Comparison of ENCODE assay signal across 8 cellular contexts in the genomic region with DNA sequence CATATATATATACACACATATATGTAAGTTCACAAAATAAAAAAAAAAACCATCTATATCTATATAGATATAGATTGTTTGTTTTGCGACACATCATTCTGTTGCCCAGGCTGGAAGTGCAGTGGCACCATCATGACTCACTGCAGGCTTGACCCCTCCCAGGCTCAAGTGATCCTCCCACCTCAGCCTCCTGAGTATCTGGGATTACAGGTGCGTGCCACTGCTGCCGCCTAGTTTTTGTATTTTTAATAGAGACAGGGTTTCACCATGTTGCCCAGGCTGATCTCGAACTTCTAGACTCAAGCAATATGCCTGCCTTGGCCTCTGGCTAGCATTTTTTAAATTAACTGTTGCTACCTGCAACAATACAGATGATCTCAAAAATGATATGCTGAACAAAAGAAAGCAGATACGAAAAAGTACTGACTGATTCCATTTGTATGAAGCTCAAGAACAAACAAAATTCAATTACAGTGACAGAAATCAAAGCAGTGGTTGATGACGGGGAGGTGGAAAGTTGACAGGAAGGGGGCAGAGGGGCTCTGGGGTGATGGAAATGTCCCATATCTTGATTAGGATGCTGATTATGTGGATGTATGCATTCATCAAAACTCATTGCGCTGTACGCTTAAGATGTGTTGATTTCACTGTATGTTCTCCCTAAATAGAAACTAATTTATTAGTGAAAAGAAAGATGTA. TPM values are rescaled to one million over a fixed set of nuclear protein-coding genes. Genes with fewer than 3 reads are reported as not detected.
DNase-seq lines count a peak whose midpoint lies in the region; ATAC-seq, FAIRE-seq and TF ChIP-seq lines count a peak whose summit lies in the region.

No MANE protein-coding gene starts in this region.

- DNase-seq in Calu3, result peak; percentile 69
- DNase-seq in activated CD4-positive, alpha-beta T cell treated with anti-CD3 and anti-CD28 coated beads, Interleukin-2, amount 50 U/mL, for 1 hour, result peak; percentile 45
- DNase-seq in kidney tubule cell (ENCODE audit: low spot score), result peak; percentile 57
- no peak for DNase-seq in ovary
- no peak for DNase-seq in GM12891 (ENCODE audit: insufficient read length, low spot score)

- H3K27ac Mint-ChIP-seq in Calu3 (ENCODE audit: unreplicated experiment), result peak overlapping the region; percentile 90

- peaks cover 16% of the 10 kb centered on the region for H3K36me3 Mint-ChIP-seq in Calu3 (ENCODE audit: insufficient read depth, unreplicated experiment)

- ATAC-seq in HG02798 (IDR thresholded peaks at IDR 0.05; ENCODE audit: poor library complexity, unreplicated experiment) (peak; percentile 6), HG02973 (IDR thresholded peaks at IDR 0.05; ENCODE audit: unreplicated experiment) (no peak), HG03565 (IDR thresholded peaks at IDR 0.05; ENCODE audit: unreplicated experiment) (no peak)

- TF ChIP-seq POLR2A in ovary (IDR thresholded peaks at IDR 0.05) (no peak), GM12891 (IDR thresholded peaks at IDR 0.05; ENCODE audit: low read depth, low read length) (no peak)

- CTCF ChIA-PET in Calu3 (lab: Charles Lee), result no interaction called here

- H3K4me3 ChIP-seq in ovary, result no peak overlapping the region

- TF ChIP-seq EP300 in ovary (IDR thresholded peaks at IDR 0.05), result no peak

- WGBS in ovary, 3 donors, result 94 to 96% (median 94%) methylated on average over 8 of the region's 8 CpGs

- TF ChIP-seq CTCF in Calu3 (IDR thresholded peaks at IDR 0.05; ENCODE audit: unreplicated experiment) (peak; percentile 10), ovary (IDR thresholded peaks at IDR 0.05) (no peak)

- no peaks in the 10 kb centered on the region for H3K27me3 ChIP-seq in ovary

- no peaks in the 10 kb centered on the region for H3K36me3 ChIP-seq in ovary

- H3K9me3 Mint-ChIP-seq in Calu3 (ENCODE audit: low read depth, unreplicated experiment), result no peaks in the 10 kb centered on the region

- no TSS peak for BruUV-seq in Calu3 (replicated peaks; lab: Mats Ljungman, UMichigan)

- H3K27ac ChIP-seq in ovary, result peak overlapping the region in 1 of 2 donors; percentile 21

- no peaks in the 10 kb centered on the region for H3K27me3 Mint-ChIP-seq in Calu3 (ENCODE audit: unreplicated experiment)

- intact Hi-C loops in Calu3 (cut with micrococcal nuclease; ENCODE audit: unreplicated experiment) (loop anchor here (2.0 kb wide), 2 partner anchors 51 to 201 kb away; no protein-coding TSS in a partner anchor), ovary (cut with DNase I) (no loop called here)

- H3K4me3 Mint-ChIP-seq in Calu3 (ENCODE audit: low read depth, unreplicated experiment), result peak overlapping the region; percentile 62

- H3K4me1 ChIP-seq in ovary (ENCODE audit: insufficient read depth), result peaks cover 2% of the 10 kb centered on the region

- H3K4me1 Mint-ChIP-seq in Calu3 (ENCODE audit: low read depth, unreplicated experiment), result peaks cover 32% of the 10 kb centered on the region

- no peaks in the 10 kb centered on the region for H3K9me3 ChIP-seq in ovary

- FAIRE-seq in GM12891 (lab: Jason Lieb, UNC), result no peak

TF ChIP-seq in GM12891, 5 proteins besides CTCF, POLR2A, EP300 and RAD21:
- TF ChIP-seq PAX5 (IDR thresholded peaks at IDR 0.05; ENCODE audit: insufficient read depth, low read length, severe bottlenecking) (no peak), POU2F2 (IDR thresholded peaks at IDR 0.05; ENCODE audit: low read depth, low read length) (no peak), TAF1 (IDR thresholded peaks at IDR 0.05; ENCODE audit: low read depth, low read length) (no peak), SPI1 (IDR thresholded peaks at IDR 0.05; ENCODE audit: low read depth, low read length) (no peak)

RNA-seq across cellular contexts. Expression of a gene that starts 49.6 kb away (rescaled TPM):
- total RNA-seq in Calu3 (2022) (16.6 and 19.7 TPM in 2 replicates), ovary (10 to 100 TPM; 26.4 to 38.2 (median 32.6) TPM)
- polyA plus RNA-seq in ovary, result 10 to 100 TPM in 1 of 2 donors, 1 to 10 TPM in 1; 7.3 to 12.9 TPM
- 14.3 TPM for polyA plus RNA-seq in GM12891 (2012; ENCODE audit: low read depth, missing spikeins)

Comparison
In these comparisons a context has a peak if more than half of its experiments do, and no peak if none do; other contexts are left out.
1. DNase-seq: peak in Calu3 (single experiment), activated CD4-positive, alpha-beta T cell treated with anti-CD3 and anti-CD28 coated beads, Interleukin-2, amount 50 U/mL, for 1 hour (single experiment) and kidney tubule cell (single experiment); none in ovary (0 of 5) and GM12891 (single experiment).